8 cellular contexts compared by ENCODE assay signal in genomic region chr1:8477199-8477982, GRCh38.
DNase-seq lines count a peak whose midpoint lies in the region; ATAC-seq and TF ChIP-seq lines count a peak whose summit lies in the region.

No MANE protein-coding gene starts in this region.

- H3K4me2 ChIP-seq in KMS-11 = peak overlapping the region; percentile 64

- H3K4me3 ChIP-seq in KMS-11 (IDR thresholded peaks at IDR 0.05; ENCODE audit: insufficient read depth, low read depth, low read length) = no peak overlapping the region
- H3K4me3 ChIP-seq in upper lobe of right lung = no peak overlapping the region

- H3K9me3 ChIP-seq in upper lobe of right lung = no peaks in the 10 kb centered on the region

- H3K79me2 ChIP-seq in KMS-11 (ENCODE audit: insufficient read depth, low read depth) = no peaks in the 10 kb centered on the region

- H3K27me3 ChIP-seq in KMS-11 (ENCODE audit: insufficient read depth, low read depth) = peaks cover 11% of the 10 kb centered on the region; the same call in 1 of the 2 replicates
- H3K27me3 ChIP-seq in upper lobe of right lung = no peaks in the 10 kb centered on the region

- peak; percentile 76 for ATAC-seq in GM21381 (IDR thresholded peaks at IDR 0.05; ENCODE audit: unreplicated experiment)
- no peak for ATAC-seq in upper lobe of right lung

- DNase-seq in DMS79 (lab: John Stamatoyannopoulos, UW) (peak; percentile 22), fibroblast of peridontal ligament (ENCODE audit: extremely low read depth) (peak; percentile 95), SHP77 (lab: John Stamatoyannopoulos, UW) (no peak), NCI-H128 (lab: John Stamatoyannopoulos, UW; ENCODE audit: unreplicated experiment) (no peak), KG1 (lab: John Stamatoyannopoulos, UW) (no peak), upper lobe of right lung (no peak)

- H3K27ac ChIP-seq in KMS-11 (no peak overlapping the region; the same call in 1 of the 2 replicates), upper lobe of right lung (no peak overlapping the region)

- intact Hi-C loops in upper lobe of right lung (cut with DNase I) = no loop called here

- H3K36me3 ChIP-seq in KMS-11 (ENCODE audit: insufficient read depth) (no peaks in the 10 kb centered on the region), upper lobe of right lung (no peaks in the 10 kb centered on the region)

- TF ChIP-seq CTCF in KMS-11 (conservative IDR thresholded peaks at IDR 0.05; ENCODE audit: low read depth, low read length) (no peak), upper lobe of right lung (IDR thresholded peaks at IDR 0.05) (no peak)

- peaks cover 14% of the 10 kb centered on the region for H4K20me1 ChIP-seq in KMS-11 (ENCODE audit: insufficient read depth)

- no peak overlapping the region for H3K9ac ChIP-seq in KMS-11

- H3K4me1 ChIP-seq in KMS-11 (ENCODE audit: low read depth, poor library complexity, severe bottlenecking) (peaks cover 60% of the 10 kb centered on the region), upper lobe of right lung (peaks cover 24% of the 10 kb centered on the region)

- no peak overlapping the region for H2AFZ ChIP-seq in KMS-11 (ENCODE audit: low read depth)

Comparison
In these comparisons a context has a peak if more than half of its experiments do, and no peak if none do; other contexts are left out.
1. DNase-seq: peak in DMS79 (single experiment) and fibroblast of peridontal ligament (single experiment); none in SHP77 (0 of 2), NCI-H128 (single experiment), KG1 (single experiment) and upper lobe of right lung (single experiment).